Comparison of ENCODE assay signal across 9 cellular contexts in the genomic region with DNA sequence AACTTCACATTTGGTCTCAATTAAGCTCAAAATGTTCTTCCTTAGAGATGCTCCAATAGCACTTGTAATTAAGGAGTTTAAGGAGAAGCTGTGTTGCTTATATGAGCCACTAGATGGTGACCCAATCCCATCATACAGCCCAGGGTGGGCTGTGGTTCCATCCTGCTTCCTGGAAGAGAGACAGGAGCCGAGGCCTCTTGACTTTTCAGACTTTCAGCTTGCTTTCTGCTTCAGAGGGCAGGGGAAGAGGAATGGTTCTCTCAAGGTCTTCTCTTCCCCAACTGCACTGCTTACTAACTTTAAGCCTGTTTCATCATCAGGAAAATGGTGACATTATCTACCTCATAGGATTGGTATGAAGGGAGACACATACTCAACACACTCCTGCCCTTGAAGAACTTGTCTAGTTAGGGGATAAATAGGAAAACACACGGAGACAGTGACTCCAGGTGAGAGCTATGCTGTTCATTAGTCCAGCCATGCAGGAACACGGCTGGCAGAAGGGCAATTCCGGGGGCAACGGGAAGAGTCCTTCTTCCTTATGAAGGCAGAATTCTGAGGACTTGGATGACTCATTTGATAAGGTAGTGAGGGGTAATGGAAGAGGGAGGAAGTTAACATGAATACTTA. TPM values are rescaled to one million over a fixed set of nuclear protein-coding genes. Genes with fewer than 3 reads are reported as not detected.
DNase-seq lines count a peak whose midpoint lies in the region; ATAC-seq, FAIRE-seq and TF ChIP-seq lines count a peak whose summit lies in the region.
"Had no signal": no experiment of that assay in that cellular context is flagged by ENCODE, and none has a peak within 500 bp of the region (broad histone marks: within the 10 kb centered on the region; RNA-seq: fewer than 3 reads in every experiment).

No MANE protein-coding gene starts in this region.

- CTCF ChIA-PET in activated CD8-positive, alpha-beta T cell treated with anti-CD3 and anti-CD28 coated beads, Interleukin-2, amount 10 ng/mL, durations not matched to agents 7 days and 5 days (lab: Charles Lee) = interaction anchor here (0.6 to 2.6 kb wide), 15 partner anchors 9 to 266 kb away, joined by 3 to 34 read pairs (median 6); partner anchors contain the start of gene TMEM218

- TF ChIP-seq CTCF in GM12874 (IDR thresholded peaks at IDR 0.05; ENCODE audit: insufficient read depth, low read depth, low read length) = peak; percentile 29; the same call in 1 of the 2 replicates
- peak; percentile 87 for TF ChIP-seq CTCF in progenitor cell of endocrine pancreas (IDR thresholded peaks at IDR 0.05; ENCODE audit: unreplicated experiment)

- H3K9me3 Mint-ChIP-seq in activated CD8-positive, alpha-beta T cell treated with anti-CD3 and anti-CD28 coated beads, Interleukin-2, amount 10 ng/mL, durations not matched to agents 7 days and 5 days (ENCODE audit: insufficient read depth) = no peaks in the 10 kb centered on the region
- no peaks in the 10 kb centered on the region for H3K9me3 Mint-ChIP-seq in progenitor cell of endocrine pancreas (ENCODE audit: low read depth)
- H3K9me3 Mint-ChIP-seq: stimulated activated naive B cell treated with anti-CD40 and anti-IgM and Interleukin-4, amounts not matched to agents 10 μg/mL and 1 μg/mL and 100 μg/mL, for 72 hours had no signal

- H3K4me3 Mint-ChIP-seq in activated CD8-positive, alpha-beta T cell treated with anti-CD3 and anti-CD28 coated beads, Interleukin-2, amount 10 ng/mL, durations not matched to agents 7 days and 5 days = no peak overlapping the region
- no peak overlapping the region for H3K4me3 Mint-ChIP-seq in progenitor cell of endocrine pancreas (ENCODE audit: low read depth)
- H3K4me3 Mint-ChIP-seq: stimulated activated naive B cell treated with anti-CD40 and anti-IgM and Interleukin-4, amounts not matched to agents 10 μg/mL and 1 μg/mL and 100 μg/mL, for 72 hours had no signal

- POLR2A ChIA-PET in activated CD8-positive, alpha-beta T cell treated with anti-CD3 and anti-CD28 coated beads, Interleukin-2, amount 10 ng/mL, durations not matched to agents 7 days and 5 days (lab: Charles Lee) = interaction anchor here (0.5 to 1.7 kb wide), 4 partner anchors 15 to 138 kb away, joined by 3 to 5 read pairs (median 4); partner anchors contain the start of gene TMEM218

- H3K27me3 Mint-ChIP-seq in activated CD8-positive, alpha-beta T cell treated with anti-CD3 and anti-CD28 coated beads, Interleukin-2, amount 10 ng/mL, durations not matched to agents 7 days and 5 days (ENCODE audit: low read depth) = no peaks in the 10 kb centered on the region
- peaks cover 4% of the 10 kb centered on the region for H3K27me3 Mint-ChIP-seq in progenitor cell of endocrine pancreas
- H3K27me3 Mint-ChIP-seq: stimulated activated naive B cell treated with anti-CD40 and anti-IgM and Interleukin-4, amounts not matched to agents 10 μg/mL and 1 μg/mL and 100 μg/mL, for 72 hours had no signal

- intact Hi-C loops in head of caudate nucleus (cut with DNase I) = loop anchor here (10.0 kb wide), 1 partner anchor 313 kb away; no protein-coding TSS in a partner anchor

- peak overlapping the region; percentile 20 for H3K27ac Mint-ChIP-seq in activated CD8-positive, alpha-beta T cell treated with anti-CD3 and anti-CD28 coated beads, Interleukin-2, amount 10 ng/mL, durations not matched to agents 7 days and 5 days
- no peak overlapping the region for H3K27ac Mint-ChIP-seq in progenitor cell of endocrine pancreas
- H3K27ac Mint-ChIP-seq: stimulated activated naive B cell treated with anti-CD40 and anti-IgM and Interleukin-4, amounts not matched to agents 10 μg/mL and 1 μg/mL and 100 μg/mL, for 72 hours had no signal

- ATAC-seq in activated CD8-positive, alpha-beta T cell treated with anti-CD3 and anti-CD28 coated beads, Interleukin-2, amount 10 ng/mL, durations not matched to agents 7 days and 5 days = no peak

- H3K4me1 Mint-ChIP-seq in activated CD8-positive, alpha-beta T cell treated with anti-CD3 and anti-CD28 coated beads, Interleukin-2, amount 10 ng/mL, durations not matched to agents 7 days and 5 days (ENCODE audit: low read depth) = peaks cover 8% of the 10 kb centered on the region
- H3K4me1 Mint-ChIP-seq in progenitor cell of endocrine pancreas (ENCODE audit: low read depth) = no peaks in the 10 kb centered on the region

- DNase-seq in NCI-H146 (lab: John Stamatoyannopoulos, UW) (peak; percentile 36), head of caudate nucleus (peak in 33 of 42 donors; percentile 25 to 76 (median 54)), progenitor cell of endocrine pancreas (ENCODE audit: low spot score, unreplicated experiment) (no peak), T-helper 2 cell (no peak)
- DNase-seq in activated CD8-positive, alpha-beta T cell treated with anti-CD3 and anti-CD28 coated beads, Interleukin-2, amount 10 ng/mL, durations not matched to agents 7 days and 5 days = no peak
- DNase-seq in activated naive CD4-positive, alpha-beta T cell (lab: John Stamatoyannopoulos, UW) = no peak
- DNase-seq: stimulated activated naive B cell treated with anti-CD40 and anti-IgM and Interleukin-4, amounts not matched to agents 10 μg/mL and 1 μg/mL and 100 μg/mL, for 72 hours had no signal

- peak; percentile 72 for FAIRE-seq in A204.1 (lab: Jason Lieb, UNC)

- peaks cover 3% of the 10 kb centered on the region for H3K36me3 Mint-ChIP-seq in activated CD8-positive, alpha-beta T cell treated with anti-CD3 and anti-CD28 coated beads, Interleukin-2, amount 10 ng/mL, durations not matched to agents 7 days and 5 days (ENCODE audit: low read depth)
- H3K36me3 Mint-ChIP-seq in progenitor cell of endocrine pancreas (ENCODE audit: insufficient read depth) = peaks cover 1% of the 10 kb centered on the region

RNA-seq across cellular contexts. Expression of gene TMEM218, which starts 20.1 kb away (rescaled TPM):
- 10 to 100 TPM; 14.9 to 17.4 TPM for total RNA-seq in activated CD8-positive, alpha-beta T cell treated with anti-CD3 and anti-CD28 coated beads, Interleukin-2, amount 10 ng/mL, durations not matched to agents 7 days and 5 days
- total RNA-seq in progenitor cell of endocrine pancreas = 16.9 and 18.1 TPM in 2 replicates

RNA-seq across cellular contexts. Expression of gene SLC37A2, which starts 28.3 kb away (rescaled TPM):
- under 1 TPM; 0.61 to 0.68 TPM for total RNA-seq in activated CD8-positive, alpha-beta T cell treated with anti-CD3 and anti-CD28 coated beads, Interleukin-2, amount 10 ng/mL, durations not matched to agents 7 days and 5 days
- total RNA-seq in progenitor cell of endocrine pancreas = 0.51 and 0.62 TPM in 2 replicates

Comparison
In these comparisons a context has a peak if more than half of its experiments do, and no peak if none do; other contexts are left out.
1. DNase-seq: peak in NCI-H146 (single experiment) and head of caudate nucleus (33 of 42); none in activated CD8-positive, alpha-beta T cell treated with anti-CD3 and anti-CD28 coated beads, Interleukin-2, amount 10 ng/mL, durations not matched to agents 7 days and 5 days (single experiment), progenitor cell of endocrine pancreas (single experiment), T-helper 2 cell (0 of 5) and activated naive CD4-positive, alpha-beta T cell (0 of 4).